ENCODE assay signal across 23 cellular contexts in the genomic region with DNA sequence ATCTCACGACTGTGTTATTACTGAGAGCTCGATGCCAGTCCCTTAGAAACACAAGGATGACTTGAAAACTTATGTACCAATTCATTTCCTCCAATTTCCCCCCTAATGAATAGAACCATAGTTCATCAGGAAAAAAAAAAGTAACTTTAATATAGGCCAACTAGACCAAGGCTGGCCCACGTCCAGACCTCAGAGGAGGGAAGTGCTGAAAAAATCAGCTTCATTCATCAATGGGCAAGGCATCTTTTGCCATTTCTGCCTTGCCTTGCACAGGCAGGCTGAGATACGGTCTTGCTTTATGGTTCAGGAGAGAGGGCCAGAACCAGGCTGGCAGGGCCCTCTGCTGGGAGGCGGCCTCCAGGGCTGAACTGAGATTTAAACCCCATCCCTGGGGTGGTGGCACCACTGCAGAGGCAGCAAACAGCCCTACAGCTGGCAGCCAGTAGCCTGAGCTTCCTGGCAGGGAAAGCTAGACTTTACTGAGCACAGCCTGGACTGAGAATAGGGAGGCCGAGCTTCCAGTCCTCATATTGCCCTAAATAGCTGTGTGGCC.
DNase-seq lines count a peak whose midpoint lies in the region; ATAC-seq and TF ChIP-seq lines count a peak whose summit lies in the region.
"Had no signal": no experiment of that assay in that cellular context is flagged by ENCODE, and none has a peak within 500 bp of the region (broad histone marks: within the 10 kb centered on the region; RNA-seq: fewer than 3 reads in every experiment).

No MANE protein-coding gene starts in this region.

- TF ChIP-seq CTCF in GM23338 (conservative IDR thresholded peaks at IDR 0.05; ENCODE audit: low read depth in 2 of 2) (0 out of 4 replicates have a peak, but pooled peaks of 1 of the 2 experiments have one; percentile 7), fibroblast of lung (conservative IDR thresholded peaks at IDR 0.05 in 1 of 2, IDR thresholded peaks at IDR 0.05 in 1 of 2; ENCODE audit: low read depth in 1 of 2, low read length in 2 of 2) (no peak), right lobe of liver (IDR thresholded peaks at IDR 0.05) (no peak)

- no peaks in the 10 kb centered on the region for H3K27me3 ChIP-seq in GM23338 (ENCODE audit: insufficient read depth)
- H3K27me3 ChIP-seq in fibroblast of lung (ENCODE audit: control insufficient read depth, insufficient read depth, low read length), result no peaks in the 10 kb centered on the region
- peaks cover 0 to 4% of the 10 kb centered on the region in 2 donors for H3K27me3 ChIP-seq in right lobe of liver
- H3K27me3 ChIP-seq: brain microvascular endothelial cell, neural progenitor cell, right atrium auricular region, upper lobe of left lung had no signal

- no peak for TF ChIP-seq POLR2A in right lobe of liver (IDR thresholded peaks at IDR 0.05)

- H3K4me1 ChIP-seq in GM23338 (ENCODE audit: insufficient read depth) (no peaks in the 10 kb centered on the region), fibroblast of lung (ENCODE audit: control insufficient read depth, extremely low read depth, insufficient read depth, low read length) (peaks cover 7% of the 10 kb centered on the region), right lobe of liver (peaks cover 0 to 6% (median 3%) of the 10 kb centered on the region in 4 donors)
- H3K4me1 ChIP-seq: lower lobe of right lung, neural progenitor cell, right atrium auricular region, upper lobe of left lung had no signal

- H3K36me3 ChIP-seq in GM23338 (ENCODE audit: insufficient read depth) (no peaks in the 10 kb centered on the region), fibroblast of lung (ENCODE audit: control insufficient read depth, insufficient read depth, low read length) (no peaks in the 10 kb centered on the region), right lobe of liver (no peaks in the 10 kb centered on the region)
- H3K36me3 ChIP-seq: brain microvascular endothelial cell, heart left ventricle, lower lobe of right lung, neural progenitor cell, right atrium auricular region, upper lobe of left lung had no signal

- H2AFZ ChIP-seq in GM23338 (no peak overlapping the region), fibroblast of lung (ENCODE audit: low read length) (no peak overlapping the region)
- H2AFZ ChIP-seq: neural progenitor cell had no signal

- no peaks in the 10 kb centered on the region for H3K9me2 ChIP-seq in GM23338 (ENCODE audit: insufficient read depth)

- H4K20me1 ChIP-seq in GM23338 (replicated peaks; ENCODE audit: insufficient read depth) (no peaks in the 10 kb centered on the region), fibroblast of lung (ENCODE audit: control insufficient read depth, extremely low read depth, insufficient read depth, low read length) (no peaks in the 10 kb centered on the region)

- H3K9me3 ChIP-seq in fibroblast of lung (ENCODE audit: control insufficient read depth, insufficient read depth, low read depth, low read length) (no peaks in the 10 kb centered on the region), right lobe of liver (no peaks in the 10 kb centered on the region)
- H3K9me3 ChIP-seq: heart left ventricle, lower lobe of right lung, mucosa of descending colon, right atrium auricular region, upper lobe of left lung had no signal

- WGBS in right lobe of liver (ENCODE audit: insufficient coverage, low coverage, low lambda C conversion rate, missing lambda C conversion rate), result 52% methylated on average over 4 of the region's 6 CpGs

- H3K4me3 Mint-ChIP-seq in GM23338, result no peak overlapping the region
- H3K4me3 Mint-ChIP-seq: neural progenitor cell had no signal

- H3K79me2 ChIP-seq in GM23338 (replicated peaks; ENCODE audit: insufficient read depth) (no peaks in the 10 kb centered on the region), fibroblast of lung (ENCODE audit: control insufficient read depth, insufficient read depth, low read length) (no peaks in the 10 kb centered on the region)

- H3K27ac Mint-ChIP-seq in GM23338, result no peak overlapping the region
- H3K27ac Mint-ChIP-seq: neural progenitor cell had no signal

- peak; percentile 56; the same call in 2 of the 3 replicates for ATAC-seq in GM23338
- no peak for ATAC-seq in HG03565 (IDR thresholded peaks at IDR 0.05; ENCODE audit: unreplicated experiment)
- no peak for ATAC-seq in right lobe of liver
- ATAC-seq: GM12878, lower lobe of right lung, mucosa of descending colon, SK-N-SH treated with all-trans-retinoic acid at 6 μM for 48 hours had no signal

- H3K36me3 Mint-ChIP-seq in GM23338 (ENCODE audit: low read depth), result no peaks in the 10 kb centered on the region
- H3K36me3 Mint-ChIP-seq: neural progenitor cell had no signal

- H3K9ac ChIP-seq in fibroblast of lung (ENCODE audit: insufficient read depth, low read length), result no peak overlapping the region
- H3K9ac ChIP-seq: neural progenitor cell had no signal

- H3K4me3 ChIP-seq in GM23338, result no peak overlapping the region
- H3K4me3 ChIP-seq in fibroblast of lung (replicated peaks in 1 of 4; ENCODE audit: control extremely low read depth in 1 of 4, insufficient read depth in 1 of 4, low read depth in 3 of 4, low read length in 4 of 4), result no peak overlapping the region
- H3K4me3 ChIP-seq in right lobe of liver, result no peak overlapping the region
- H3K4me3 ChIP-seq: GM12878, heart left ventricle, lower lobe of right lung, mucosa of descending colon, neural progenitor cell, right atrium auricular region, upper lobe of left lung had no signal

- H3K27me3 Mint-ChIP-seq in GM23338 (ENCODE audit: insufficient read depth, low read depth, poor library complexity), result no peaks in the 10 kb centered on the region

- H3K27ac ChIP-seq in GM23338 (ENCODE audit: low read depth) (no peak overlapping the region), fibroblast of lung (ENCODE audit: insufficient read depth, low read length) (no peak overlapping the region), right lobe of liver (no peak overlapping the region)
- H3K27ac ChIP-seq: brain microvascular endothelial cell, heart left ventricle, lower lobe of right lung, neural progenitor cell, right atrium auricular region, upper lobe of left lung had no signal

- no peaks in the 10 kb centered on the region for H3K4me1 Mint-ChIP-seq in GM23338
- H3K4me1 Mint-ChIP-seq: neural progenitor cell had no signal

- intact Hi-C loops in right lobe of liver (cut with DNase I), result no loop called here

- DNase-seq in GM23338 (ENCODE audit: low spot score) (no peak), SK-MEL-5 (ENCODE audit: low read depth, low spot score) (peak; percentile 45), fibroblast of lung (ENCODE audit: low read depth in 2 of 2) (peak; percentile 14 to 24), stromal cell of bone marrow (ENCODE audit: low read depth) (peak; percentile 18), right lobe of liver (no peak)
- no peak for DNase-seq in effector CD4-positive, alpha-beta T cell
- DNase-seq: activated CD4-positive, alpha-beta T cell treated with anti-CD3 and anti-CD28 coated beads for 48 hours; activated effector memory CD4-positive, alpha-beta T cell treated with anti-CD3 and anti-CD28 coated beads, Interleukin-2, amount 50 U/mL, for 16 hours; activated T-cell treated with anti-CD3 and anti-CD28 coated beads, Interleukin-2, amount 50 U/mL, for 1 hour; brain microvascular endothelial cell; H7; heart left ventricle; kidney glomerular epithelial cell; lower lobe of right lung; mucosa of descending colon; NCI-H2029; stimulated activated CD4-positive, alpha-beta T cell treated with anti-CD3 and anti-CD28 coated beads, Interleukin-2, amount 100 ng/mL, for 24 hours; upper lobe of left lung had no signal

- no peaks in the 10 kb centered on the region for H3F3A ChIP-seq in GM23338 (replicated peaks; ENCODE audit: low read depth)

- in situ Hi-C loops in SK-MEL-5 (cut with HindIII; ENCODE audit: low pct_unique_long_range_greater_than_20kb, low sequenced_read_pairs), result no loop called here

- no peaks in the 10 kb centered on the region for H3K9me3 Mint-ChIP-seq in GM23338
- H3K9me3 Mint-ChIP-seq: neural progenitor cell had no signal

- no peak overlapping the region for H3K4me2 ChIP-seq in GM23338
- no peak overlapping the region for H3K4me2 ChIP-seq in fibroblast of lung (ENCODE audit: extremely low read depth, insufficient read depth, low read length)
- H3K4me2 ChIP-seq: neural progenitor cell had no signal

TF ChIP-seq in GM23338, 12 proteins besides CTCF, POLR2A, EP300 and RAD21:
- no peak for TF ChIP-seq NANOG (IDR thresholded peaks at IDR 0.05; ENCODE audit: borderline replicate concordance)
- no peak for TF ChIP-seq ZNF331 (CRISPR knock-in tag; IDR thresholded peaks at IDR 0.05; ENCODE audit: low read depth)
- no peak for TF ChIP-seq CREB1 (CRISPR knock-in tag; IDR thresholded peaks at IDR 0.05; ENCODE audit: low read depth)
- no peak for TF ChIP-seq STAT1 (IDR thresholded peaks at IDR 0.05; ENCODE audit: unreplicated experiment)
- TF ChIP-seq EZH2 (IDR thresholded peaks at IDR 0.05; ENCODE audit: low read depth, unreplicated experiment), result no peak
- no peak for TF ChIP-seq POLR2AphosphoS5 (IDR thresholded peaks at IDR 0.05; ENCODE audit: low read depth)

Comparison
In these comparisons a context has a peak if more than half of its experiments do, and no peak if none do; other contexts are left out.
1. DNase-seq: peak in SK-MEL-5 (single experiment), fibroblast of lung (2 of 2) and stromal cell of bone marrow (single experiment); none in GM23338 (single experiment), right lobe of liver (0 of 3) and effector CD4-positive, alpha-beta T cell (single experiment).